In the genomic region with DNA sequence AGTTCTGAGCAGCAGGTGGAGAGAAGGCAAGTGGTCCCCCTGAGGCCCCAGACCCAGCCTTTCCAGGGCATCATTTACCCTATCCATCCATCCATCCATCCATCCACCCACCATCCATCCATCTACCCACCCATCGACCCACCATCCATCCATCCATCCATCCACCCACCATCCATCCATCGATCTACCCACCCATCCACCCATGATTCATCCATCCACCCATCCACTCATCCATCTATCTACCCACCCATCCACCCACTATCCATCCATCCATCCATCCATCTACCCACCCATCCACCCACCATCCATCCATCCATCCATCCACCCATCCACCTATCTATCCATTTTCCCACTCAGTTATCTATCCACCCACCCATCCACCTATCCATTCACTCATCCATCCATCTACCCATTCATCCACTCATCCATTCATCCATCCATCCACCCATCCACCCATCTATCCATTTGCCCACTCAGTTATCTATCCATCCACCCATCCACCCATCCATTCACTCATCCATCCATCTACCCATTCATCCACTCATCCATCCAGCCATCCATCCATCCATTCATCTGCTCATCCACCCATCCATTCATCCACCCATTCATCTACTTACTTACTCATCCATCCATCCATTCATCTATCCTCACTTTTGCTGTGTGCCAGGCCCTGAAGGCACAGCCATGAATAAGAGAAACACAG, we compare ENCODE assay signal across 18 cellular contexts.
"Had no signal": no experiment of that assay in that cellular context is flagged by ENCODE, and none has a peak within 500 bp of the region (broad histone marks: within the 10 kb centered on the region; RNA-seq: fewer than 3 reads in every experiment).

No MANE protein-coding gene starts in this region.

- H3K9me3 ChIP-seq: esophagus muscularis mucosa, lower lobe of right lung, neutrophil, pancreas, stomach, thyroid gland had no signal

- H3K36me3 ChIP-seq: esophagus muscularis mucosa, lower lobe of right lung, neutrophil, pancreas, stomach, thyroid gland had no signal

- H3K27ac ChIP-seq: esophagus muscularis mucosa, lower lobe of right lung, neutrophil, pancreas, stomach, thyroid gland had no signal

- H3K4me3 ChIP-seq: esophagus muscularis mucosa, lower lobe of right lung, pancreas, smooth muscle cell, stomach, thyroid gland had no signal

- ATAC-seq: left ventricle myocardium superior; lower lobe of right lung; naive thymus-derived CD8-positive, alpha-beta T cell; pancreas; sciatic nerve; stimulated activated effector memory CD8-positive, alpha-beta T cell treated with anti-CD3 and anti-CD28 coated beads, Interleukin-12 subunit alpha, Interleukin-12 subunit beta, amount 100 ng/mL, for 72 hours had no signal

- DNase-seq: effector CD8-positive, alpha-beta T cell; endodermal cell; head of caudate nucleus; left ventricle myocardium superior; lower lobe of right lung; naive thymus-derived CD8-positive, alpha-beta T cell; pancreas; stimulated activated CD4-positive, alpha-beta T cell treated with anti-CD3 and anti-CD28 coated beads, Interleukin-2, amount 100 ng/mL, for 24 hours; stimulated activated CD4-positive, alpha-beta T cell treated with anti-CD3 and anti-CD28 coated beads, Interleukin-4, amount 100 ng/mL, for 24 hours; stimulated activated naive CD4-positive, alpha-beta T cell treated with Interleukin-2 at 50 U/mL for 16 hours; stomach; thyroid gland; trophoblast cell had no signal

- H3K4me1 ChIP-seq: pancreas had no signal

- H3K27me3 ChIP-seq: esophagus muscularis mucosa, pancreas, stomach, thyroid gland had no signal

- H3K4me2 ChIP-seq: smooth muscle cell had no signal
